Comparison of ENCODE assay signal across 25 cellular contexts in genomic region chr22:28379075-28379806, GRCh38.
DNase-seq lines count a peak whose midpoint lies in the region; ATAC-seq, FAIRE-seq and TF ChIP-seq lines count a peak whose summit lies in the region.
"Had no signal": no experiment of that assay in that cellular context is flagged by ENCODE, and none has a peak within 500 bp of the region (broad histone marks: within the 10 kb centered on the region; RNA-seq: fewer than 3 reads in every experiment).

No MANE protein-coding gene starts in this region.

- intact Hi-C loops in K562 (cut with micrococcal nuclease), result no loop called here

- peaks cover 0 to 1% of the 10 kb centered on the region in 2 donors for H3K9me3 Mint-ChIP-seq in activated T-cell treated with anti-CD3 and anti-CD28 coated beads, Interleukin-2, amount 50 U/mL, for 72 hours
- H3K9me3 Mint-ChIP-seq: CD4-positive, alpha-beta T cell; central memory CD8-positive, alpha-beta T cell had no signal

- no peaks in the 10 kb centered on the region for H3K9me3 ChIP-seq in K562 (replicated peaks; ENCODE audit: control insufficient read depth, insufficient read depth, low read depth, low read length)
- H3K9me3 ChIP-seq in subcutaneous abdominal adipose tissue (ENCODE audit: control insufficient read depth in 5 of 5, low read length in 5 of 5), result no peaks in the 10 kb centered on the region
- H3K9me3 ChIP-seq: MG63, sigmoid colon had no signal

- no peak overlapping the region for H3K4me3 Mint-ChIP-seq in activated T-cell treated with anti-CD3 and anti-CD28 coated beads, Interleukin-2, amount 50 U/mL, for 72 hours
- H3K4me3 Mint-ChIP-seq: activated naive CD4-positive, alpha-beta T cell treated with anti-CD3 and anti-CD28 coated beads, Interleukin-2, amount 10 ng/mL, durations not matched to agents 7 days and 5 days; CD4-positive, alpha-beta T cell; central memory CD8-positive, alpha-beta T cell; nephron progenitor cell had no signal

- H3K4me1 ChIP-seq in K562 (replicated peaks in 1 of 2; ENCODE audit: control insufficient read depth in 2 of 2, insufficient read depth in 2 of 2, low read length in 2 of 2) (peaks cover 0 to 7% of the 10 kb centered on the region in 2 experiments; a peak in 2 of 5 replicates), subcutaneous abdominal adipose tissue (ENCODE audit: control insufficient read depth in 5 of 5, insufficient read depth in 5 of 5, low read length in 5 of 5) (peaks cover 0 to 45% (median 35%) of the 10 kb centered on the region in 5 donors)

- in situ Hi-C loops in K562 (cut with MboI), result no loop called here

- no peak overlapping the region for H3K27ac Mint-ChIP-seq in activated T-cell treated with anti-CD3 and anti-CD28 coated beads, Interleukin-2, amount 50 U/mL, for 72 hours
- H3K27ac Mint-ChIP-seq: CD4-positive, alpha-beta T cell; nephron progenitor cell had no signal

- H3K9ac ChIP-seq in K562 (ENCODE audit: insufficient read depth in 1 of 2, low read depth in 2 of 2, low read length in 2 of 2) (no peak overlapping the region), subcutaneous abdominal adipose tissue (ENCODE audit: low read length in 5 of 5) (no peak overlapping the region)

- no peak overlapping the region for H2AFZ ChIP-seq in K562 (ENCODE audit: low read depth, low read length)

- TF ChIP-seq EP300 in K562 (IDR thresholded peaks at IDR 0.05; ENCODE audit: low read length), result no peak

- H3K27me3 Mint-ChIP-seq in activated T-cell treated with anti-CD3 and anti-CD28 coated beads, Interleukin-2, amount 50 U/mL, for 72 hours (ENCODE audit: low read depth), result no peaks in the 10 kb centered on the region
- H3K27me3 Mint-ChIP-seq: activated naive CD4-positive, alpha-beta T cell treated with anti-CD3 and anti-CD28 coated beads, Interleukin-2, amount 10 ng/mL, durations not matched to agents 7 days and 5 days; CD4-positive, alpha-beta T cell had no signal

- CTCF ChIA-PET in K562 (lab: Yijun Ruan, JAX; ENCODE audit: low intra/inter-chr PET ratio), result no interaction called here

- TF ChIP-seq RAD21 in K562 (CRISPR knock-in tag; conservative IDR thresholded peaks at IDR 0.05 in 1 of 2, IDR thresholded peaks at IDR 0.05 in 1 of 2), result no peak

- no peaks in the 10 kb centered on the region for H4K20me1 ChIP-seq in K562 (replicated peaks; ENCODE audit: control insufficient read depth, insufficient read depth, low read length)

- POLR2A ChIA-PET in K562 (lab: Yijun Ruan, JAX), result interaction anchor here (0.9 to 1.0 kb wide), 2 partner anchors 8 to 10 kb away, joined by 3 to 5 read pairs; no protein-coding TSS in a partner anchor

- H3K4me2 ChIP-seq in K562 (ENCODE audit: insufficient read depth, low read length), result no peak overlapping the region

- BruUV-seq in K562 (replicated peaks; lab: Mats Ljungman, UMichigan), result no TSS peak

- H3K36me3 ChIP-seq in K562 (ENCODE audit: control insufficient read depth, insufficient read depth, low read length), result no peaks in the 10 kb centered on the region
- H3K36me3 ChIP-seq in subcutaneous abdominal adipose tissue (ENCODE audit: control insufficient read depth in 5 of 5, insufficient read depth in 5 of 5, low read length in 5 of 5), result no peaks in the 10 kb centered on the region
- H3K36me3 ChIP-seq: ascending aorta, left ventricle myocardium inferior, MG63, sigmoid colon had no signal

- no peaks in the 10 kb centered on the region for H3K79me2 ChIP-seq in K562 (ENCODE audit: control insufficient read depth, insufficient read depth, low read length)

- TF ChIP-seq POLR2A in K562 (conservative IDR thresholded peaks at IDR 0.05), result no peak

- FAIRE-seq in K562 (lab: Jason Lieb, UNC), result no peak
- FAIRE-seq: TTC549 had no signal

- peak; percentile 45 to 73 for ATAC-seq in activated T-cell treated with anti-CD3 and anti-CD28 coated beads, Interleukin-2, amount 50 U/mL, for 72 hours (replicated peaks in 1 of 2)
- ATAC-seq in K562, result no peak

- no peaks in the 10 kb centered on the region for H3K9me1 ChIP-seq in K562 (ENCODE audit: control insufficient read depth, insufficient read depth, low read length)

- peaks cover 12% of the 10 kb centered on the region for H3K4me1 Mint-ChIP-seq in activated T-cell treated with anti-CD3 and anti-CD28 coated beads, Interleukin-2, amount 50 U/mL, for 72 hours (ENCODE audit: low read depth)
- H3K4me1 Mint-ChIP-seq: central memory CD8-positive, alpha-beta T cell; nephron progenitor cell had no signal

- H3K4me3 ChIP-seq in K562 (no peak overlapping the region), subcutaneous abdominal adipose tissue (ENCODE audit: low read depth in 1 of 5, low read length in 5 of 5) (no peak overlapping the region)
- H3K4me3 ChIP-seq: ascending aorta, left ventricle myocardium inferior, MG63, sigmoid colon had no signal

- DNase-seq in activated T-cell treated with anti-CD3 and anti-CD28 coated beads, Interleukin-2, amount 50 U/mL, for 72 hours, result no peak
- DNase-seq in activated T-cell treated with anti-CD3 and anti-CD28 coated beads, Interleukin-2, amount 50 U/mL, for 48 hours, result no peak
- DNase-seq in NOMO-1 treated with DMSO at 0.1 percent for 48 hours (lab: John Stamatoyannopoulos, UW; ENCODE audit: unreplicated experiment), result peak; percentile 63
- DNase-seq in K562 (ENCODE audit: extremely low read depth in 1 of 4, low spot score in 3 of 4), result no peak
- DNase-seq in effector CD8-positive, alpha-beta T cell (lab: John Stamatoyannopoulos, UW), result no peak
- DNase-seq in NCI-H1105 treated with DMSO at 0.1 percent for 48 hours (lab: John Stamatoyannopoulos, UW), result no peak
- DNase-seq in SHP77 treated with DMSO at 0.1 percent for 48 hours (lab: John Stamatoyannopoulos, UW), result no peak
- DNase-seq: activated naive CD4-positive, alpha-beta T cell treated with anti-CD3 and anti-CD28 coated beads, Interleukin-2, amount 10 ng/mL, durations not matched to agents 7 days and 5 days; CD4-positive, alpha-beta T cell; DMS153; foreskin fibroblast; left ventricle myocardium inferior; MG63; midbrain; NCI-H1694 treated with DMSO at 0.1 percent for 48 hours; NCI-H526; nephron progenitor cell; sigmoid colon; stimulated activated CD4-positive, alpha-beta T cell treated with anti-CD3 and anti-CD28 coated beads, Interleukin-15, amount 100 ng/mL, for 24 hours; substantia nigra; SW 1271 had no signal

- no peaks in the 10 kb centered on the region for H3K36me3 Mint-ChIP-seq in activated T-cell treated with anti-CD3 and anti-CD28 coated beads, Interleukin-2, amount 50 U/mL, for 72 hours (ENCODE audit: insufficient read depth in 2 of 2)

- H3K27ac ChIP-seq in K562 (ENCODE audit: extremely low read depth, low read depth, low read length), result peak overlapping the region; percentile 35; the same call in 1 of the 3 replicates
- peak overlapping the region; percentile 50 for H3K27ac ChIP-seq in subcutaneous abdominal adipose tissue (ENCODE audit: low read depth, low read length)
- H3K27ac ChIP-seq: ascending aorta, left ventricle myocardium inferior, sigmoid colon had no signal

- no peak for TF ChIP-seq CTCF in K562 (IDR thresholded peaks at IDR 0.05 in 2 of 3, conservative IDR thresholded peaks at IDR 0.05 in 1 of 3; ENCODE audit: insufficient read depth in 2 of 3, low read depth in 1 of 3, low read length in 3 of 3)

- H3K27me3 ChIP-seq in K562 (ENCODE audit: control insufficient read depth in 2 of 2, insufficient read depth in 2 of 2, low read length in 2 of 2) (no peaks in the 10 kb centered on the region), subcutaneous abdominal adipose tissue (ENCODE audit: control insufficient read depth in 5 of 5, insufficient read depth in 4 of 5, low read length in 5 of 5) (no peaks in the 10 kb centered on the region)
- H3K27me3 ChIP-seq: ascending aorta, MG63, sigmoid colon had no signal

TF ChIP-seq in K562, 482 proteins besides CTCF, POLR2A, EP300 and RAD21:
- TF ChIP-seq C11orf30 (IDR thresholded peaks at IDR 0.05; ENCODE audit: low read depth), result peak; percentile 89
- TF ChIP-seq ZNF232 (CRISPR knock-in tag; IDR thresholded peaks at IDR 0.05), result no peak
- TF ChIP-seq CHCHD3 (CRISPR knock-in tag; IDR thresholded peaks at IDR 0.05), result no peak
- TF ChIP-seq ATF1 (CRISPR knock-in tag; IDR thresholded peaks at IDR 0.05), result no peak
- no peak for TF ChIP-seq ATF1 (tag; IDR thresholded peaks at IDR 0.05)
- peak; percentile 62; the same call in 1 of the 2 replicates for TF ChIP-seq BACH1 (tag; IDR thresholded peaks at IDR 0.05)
- peak; percentile 78; the same call in 1 of the 2 replicates for TF ChIP-seq MAFK (IDR thresholded peaks at IDR 0.05; ENCODE audit: low read length)
- TF ChIP-seq NFE2L1 (tag; IDR thresholded peaks at IDR 0.05; ENCODE audit: borderline replicate concordance, low read depth), result peak; percentile 79
- TF ChIP-seq ZNF316 (IDR thresholded peaks at IDR 0.05), result peak; percentile 95
- no peak for TF ChIP-seq DPF2 (IDR thresholded peaks at IDR 0.05)
- no peak for TF ChIP-seq RBM15 (IDR thresholded peaks at IDR 0.05; ENCODE audit: insufficient read depth, low read length)
- peak; percentile 86 for TF ChIP-seq MAFF (IDR thresholded peaks at IDR 0.05; ENCODE audit: low read length)
- TF ChIP-seq SREBF2 (CRISPR knock-in tag; IDR thresholded peaks at IDR 0.05), result no peak
- TF ChIP-seq PCBP2 (IDR thresholded peaks at IDR 0.05; ENCODE audit: low read depth, low read length, poor library complexity, severe bottlenecking), result no peak
- no peak for TF ChIP-seq KLF10 (CRISPR knock-in tag; IDR thresholded peaks at IDR 0.05)
- peak; percentile 92 for TF ChIP-seq MAFG (tag; conservative IDR thresholded peaks at IDR 0.05)
- no peak for TF ChIP-seq ZNF354B (CRISPR knock-in tag; IDR thresholded peaks at IDR 0.05)
- no peak for TF ChIP-seq FOXA3 (CRISPR knock-in tag; conservative IDR thresholded peaks at IDR 0.05 in 1 of 2, IDR thresholded peaks at IDR 0.05 in 1 of 2)
- TF ChIP-seq ZNF77 (CRISPR knock-in tag; IDR thresholded peaks at IDR 0.05), result no peak
- TF ChIP-seq NFE2 (IDR thresholded peaks at IDR 0.05; ENCODE audit: low read depth), result peak; percentile 86
- no peak for TF ChIP-seq ZNF79 (CRISPR knock-in tag; IDR thresholded peaks at IDR 0.05; ENCODE audit: low read depth)
- TF ChIP-seq CEBPG (CRISPR knock-in tag; IDR thresholded peaks at IDR 0.05), result no peak
- 0 out of 4 replicates have a peak, but pooled peaks of 1 of the 2 experiments have one; percentile 16 for TF ChIP-seq CEBPG (tag; conservative IDR thresholded peaks at IDR 0.05 in 1 of 2, IDR thresholded peaks at IDR 0.05 in 1 of 2)
- TF ChIP-seq CEBPB (tag; IDR thresholded peaks at IDR 0.05), result 0 out of 2 replicates have a peak, but pooled peaks have one; percentile 40
